ENCODE assay signal across 9 cellular contexts in the genomic region with DNA sequence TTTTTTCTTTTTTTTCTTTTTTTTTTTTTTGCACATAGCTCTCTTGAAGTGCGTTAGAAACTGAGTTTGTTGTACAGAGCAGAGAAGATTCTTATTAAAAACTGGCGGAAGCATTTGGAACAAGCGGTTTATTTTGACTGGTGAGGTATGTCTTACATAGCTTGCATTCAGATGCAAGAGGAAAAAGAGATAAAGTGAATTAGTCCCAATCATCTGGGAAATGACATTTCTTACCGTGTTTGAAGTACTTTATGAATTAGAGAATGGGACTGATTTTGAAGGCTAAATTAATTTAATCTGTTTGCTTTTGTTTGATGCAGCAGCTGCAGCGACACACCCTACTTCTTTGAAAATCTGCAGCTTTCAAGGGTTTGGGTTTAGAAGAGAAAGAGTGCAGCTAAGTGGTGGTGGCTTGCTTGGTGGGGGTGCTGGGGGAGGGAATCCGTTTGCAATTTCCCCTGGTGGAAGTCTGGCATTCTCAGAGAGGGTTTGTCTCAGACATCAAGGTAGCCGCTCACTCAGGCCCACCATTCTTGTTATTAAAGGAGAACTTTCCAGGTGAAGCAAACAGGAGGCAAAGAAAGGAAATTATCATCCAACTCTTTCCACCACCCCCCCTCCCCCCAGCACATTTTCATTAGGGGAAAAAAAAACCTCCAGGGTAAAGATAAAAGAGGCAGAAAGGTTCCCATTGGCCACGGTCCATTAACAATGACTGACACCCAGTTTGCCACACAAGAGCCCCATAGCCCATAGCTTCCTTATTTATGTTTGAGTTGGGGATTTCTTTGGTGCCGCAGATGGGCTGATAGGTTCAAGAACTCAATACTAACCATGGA.
A peak's percentile ranks its signal among the peaks of the same experiment; 100 is the strongest.
DNase-seq lines count a peak whose midpoint lies in the region; ATAC-seq and TF ChIP-seq lines count a peak whose summit lies in the region.
"Had no signal": no experiment of that assay in that cellular context is flagged by ENCODE, and none has a peak within 500 bp of the region (broad histone marks: within the 10 kb centered on the region; RNA-seq: fewer than 3 reads in every experiment).

No MANE protein-coding gene starts in this region.

- peak overlapping the region; percentile 76 for H3K4me2 ChIP-seq in PC-9
- H3K4me2 ChIP-seq in neuronal stem cell (ENCODE audit: insufficient read depth, low read length, poor library complexity, severe bottlenecking), result peak overlapping the region; percentile 48

- H3K4ac ChIP-seq in neuronal stem cell (ENCODE audit: low read length), result no peak overlapping the region

- H3K18ac ChIP-seq in neuronal stem cell (ENCODE audit: low read length), result no peak overlapping the region

- H3K27ac ChIP-seq in PC-9 (peak overlapping the region; percentile 85), epithelial cell of prostate (peak overlapping the region; percentile 48), neuronal stem cell (replicated peaks; ENCODE audit: low read length) (peak overlapping the region; percentile 81)
- H3K27ac ChIP-seq in CD8-positive, alpha-beta T cell (ENCODE audit: low read depth, low read length), result no peak overlapping the region

- H3K36me3 ChIP-seq in H7 (replicated peaks; ENCODE audit: control insufficient read depth, insufficient read depth, low read length) (no peaks in the 10 kb centered on the region; the same call in 1 of the 2 replicates), PC-9 (ENCODE audit: low read depth) (no peaks in the 10 kb centered on the region), neuronal stem cell (replicated peaks in 1 of 2; ENCODE audit: control insufficient read depth in 2 of 2, insufficient read depth in 2 of 2, low read length in 2 of 2) (no peaks in the 10 kb centered on the region)
- no peaks in the 10 kb centered on the region for H3K36me3 ChIP-seq in CD8-positive, alpha-beta T cell (ENCODE audit: insufficient read depth, low read length)

- H3K79me2 ChIP-seq in PC-9 (ENCODE audit: low read depth), result no peaks in the 10 kb centered on the region

- H3K27me3 ChIP-seq in H7 (ENCODE audit: control insufficient read depth, insufficient read depth, low read length), result no peaks in the 10 kb centered on the region
- H3K27me3 ChIP-seq in PC-9 (ENCODE audit: insufficient read depth, low read depth), result no peaks in the 10 kb centered on the region
- no peaks in the 10 kb centered on the region for H3K27me3 ChIP-seq in neuronal stem cell (ENCODE audit: control insufficient read depth in 3 of 3, insufficient read depth in 3 of 3, low read depth in 1 of 3, low read length in 3 of 3)
- no peaks in the 10 kb centered on the region for H3K27me3 ChIP-seq in CD8-positive, alpha-beta T cell (ENCODE audit: insufficient read depth, low read length)

- H3K9me2 ChIP-seq in PC-9 (ENCODE audit: insufficient read depth), result no peaks in the 10 kb centered on the region

- no peak overlapping the region for H2BK5ac ChIP-seq in neuronal stem cell (ENCODE audit: low read length)

- H3K79me1 ChIP-seq in neuronal stem cell (ENCODE audit: low read depth, low read length), result no peaks in the 10 kb centered on the region

- ATAC-seq in GM21423 (IDR thresholded peaks at IDR 0.05; ENCODE audit: unreplicated experiment), result no peak
- ATAC-seq in CD8-positive, alpha-beta T cell, result no peak

- H3K4me3 Mint-ChIP-seq in CD8-positive, alpha-beta T cell, result no peak overlapping the region

- H3K27me3 Mint-ChIP-seq in CD8-positive, alpha-beta T cell (ENCODE audit: low read depth), result peaks cover 16% of the 10 kb centered on the region

- H3K4me1 ChIP-seq in PC-9 (replicated peaks; ENCODE audit: insufficient read depth) (peaks cover 32% of the 10 kb centered on the region), neuronal stem cell (ENCODE audit: control insufficient read depth in 2 of 2, insufficient read depth in 1 of 2, low read depth in 1 of 2, low read length in 2 of 2) (peaks cover 22 to 23% of the 10 kb centered on the region in 2 donors)
- H3K4me1 ChIP-seq in CD8-positive, alpha-beta T cell (ENCODE audit: insufficient read depth, low read length), result no peaks in the 10 kb centered on the region

- H3K9me3 Mint-ChIP-seq in CD8-positive, alpha-beta T cell, result no peaks in the 10 kb centered on the region

- H3F3A ChIP-seq in PC-9 (ENCODE audit: insufficient read depth, low read depth), result peaks cover 23% of the 10 kb centered on the region

- H2BK12ac ChIP-seq in neuronal stem cell (ENCODE audit: low read length), result no peak overlapping the region

- DNase-seq in H7, result peak; percentile 50
- no peak for DNase-seq in PC-9
- DNase-seq in epithelial cell of prostate (ENCODE audit: low read depth, low spot score), result no peak
- peak; percentile 27 for DNase-seq in neuronal stem cell (ENCODE audit: low spot score)
- DNase-seq in DMS153 treated with DMSO at 0.1 percent for 48 hours (lab: John Stamatoyannopoulos, UW; ENCODE audit: unreplicated experiment), result no peak
- DNase-seq in NCI-H82 (lab: John Stamatoyannopoulos, UW), result no peak
- DNase-seq in CD8-positive, alpha-beta T cell, result no peak
- DNase-seq: activated T-cell treated with anti-CD3 and anti-CD28 coated beads, Interleukin-2, amount 50 U/mL, for 48 hours had no signal

- H4K91ac ChIP-seq in neuronal stem cell (ENCODE audit: low read depth, low read length, poor library complexity), result no peak overlapping the region

- no CpG with 5 or more reads among the region's 9 CpGs for WGBS in neuronal stem cell (ENCODE audit: extremely low coverage in 2 of 2, insufficient read length in 2 of 2, insufficient replicate concordance in 1 of 2), 2 donors

- H3K27ac Mint-ChIP-seq in CD8-positive, alpha-beta T cell, result no peak overlapping the region

- H2AFZ ChIP-seq in PC-9 (no peak overlapping the region), neuronal stem cell (ENCODE audit: low read length) (peak overlapping the region; percentile 81)

- no peak overlapping the region for H2AK5ac ChIP-seq in neuronal stem cell (ENCODE audit: low read depth, low read length)

- no peaks in the 10 kb centered on the region for H4K20me1 ChIP-seq in PC-9 (ENCODE audit: insufficient read depth)

- POLR2A ChIA-PET in PC-9 (lab: Charles Lee; ENCODE audit: unreplicated experiment), result interaction anchor here (0.5 kb wide), 1 partner anchor 123 kb away, joined by 7 read pairs; no protein-coding TSS in a partner anchor
- POLR2A ChIA-PET in CD8-positive, alpha-beta T cell (lab: Charles Lee), result interaction anchor here (0.7 kb wide), 1 partner anchor 552 kb away, joined by 5 read pairs; no protein-coding TSS in a partner anchor

- no peak overlapping the region for H2BK15ac ChIP-seq in neuronal stem cell (ENCODE audit: low read length)

- H3K36me3 Mint-ChIP-seq in CD8-positive, alpha-beta T cell, result no peaks in the 10 kb centered on the region

- H3K9me3 ChIP-seq in PC-9 (ENCODE audit: insufficient read depth, low read depth) (no peaks in the 10 kb centered on the region), neuronal stem cell (replicated peaks in 1 of 2; ENCODE audit: control insufficient read depth in 2 of 2, insufficient read depth in 1 of 2, low read depth in 1 of 2, low read length in 2 of 2) (no peaks in the 10 kb centered on the region)
- H3K9me3 ChIP-seq in CD8-positive, alpha-beta T cell (ENCODE audit: low read length), result no peaks in the 10 kb centered on the region

- no peak overlapping the region for H4K8ac ChIP-seq in neuronal stem cell (ENCODE audit: low read depth, low read length)

- no peak overlapping the region for H3K14ac ChIP-seq in neuronal stem cell (ENCODE audit: low read length)

- peaks cover 6% of the 10 kb centered on the region for H3K4me1 Mint-ChIP-seq in CD8-positive, alpha-beta T cell (ENCODE audit: low read depth)

- TF ChIP-seq CTCF in PC-9 (conservative IDR thresholded peaks at IDR 0.05), result no peak
- no peak for TF ChIP-seq CTCF in CD8-positive, alpha-beta T cell (IDR thresholded peaks at IDR 0.05)

- CTCF ChIA-PET in PC-9 (lab: Charles Lee), result interaction anchor here (0.6 kb wide), 3 partner anchors 20 to 69 kb away, joined by 4 to 5 read pairs (median 4); no protein-coding TSS in a partner anchor
- CTCF ChIA-PET in CD8-positive, alpha-beta T cell (lab: Charles Lee), result no interaction called here

- H3K4me3 ChIP-seq in H7 (ENCODE audit: insufficient read depth, low read depth, low read length), result no peak overlapping the region; the same call in 1 of the 2 replicates
- H3K4me3 ChIP-seq in PC-9, result peak overlapping the region; percentile 51; the same call in 1 of the 2 replicates
- peak overlapping the region in 1 of 2 donors; percentile 36 for H3K4me3 ChIP-seq in neuronal stem cell (ENCODE audit: low read length in 2 of 2)
- H3K4me3 ChIP-seq in CD8-positive, alpha-beta T cell (ENCODE audit: low read depth, low read length), result no peak overlapping the region

- BruUV-seq in PC-9 (replicated peaks; lab: Mats Ljungman, UMichigan), result no TSS peak

- no peak overlapping the region for H2BK120ac ChIP-seq in neuronal stem cell (ENCODE audit: low read depth, low read length)

- intact Hi-C loops in PC-9 (cut with micrococcal nuclease; ENCODE audit: unreplicated experiment), result loop anchor here (1.0 to 5.0 kb wide), 4 partner anchors 44 to 224 kb away; no protein-coding TSS in a partner anchor
- intact Hi-C loops in CD8-positive, alpha-beta T cell (cut with DNase I, micrococcal nuclease), result no loop called here

- no peak overlapping the region for H3K23ac ChIP-seq in neuronal stem cell (ENCODE audit: low read depth, low read length, poor library complexity)

- no peak overlapping the region for H3K9ac ChIP-seq in neuronal stem cell (ENCODE audit: low read depth, low read length, poor library complexity)

Comparison
In these comparisons a context has a peak if more than half of its experiments do, and no peak if none do; other contexts are left out.
1. DNase-seq: peak in H7 (single experiment) and neuronal stem cell (single experiment); none in PC-9 (0 of 2), epithelial cell of prostate (single experiment), DMS153 treated with DMSO at 0.1 percent for 48 hours (single experiment), NCI-H82 (single experiment) and CD8-positive, alpha-beta T cell (0 of 7).